8 cellular contexts compared by ENCODE assay signal in the genomic region with DNA sequence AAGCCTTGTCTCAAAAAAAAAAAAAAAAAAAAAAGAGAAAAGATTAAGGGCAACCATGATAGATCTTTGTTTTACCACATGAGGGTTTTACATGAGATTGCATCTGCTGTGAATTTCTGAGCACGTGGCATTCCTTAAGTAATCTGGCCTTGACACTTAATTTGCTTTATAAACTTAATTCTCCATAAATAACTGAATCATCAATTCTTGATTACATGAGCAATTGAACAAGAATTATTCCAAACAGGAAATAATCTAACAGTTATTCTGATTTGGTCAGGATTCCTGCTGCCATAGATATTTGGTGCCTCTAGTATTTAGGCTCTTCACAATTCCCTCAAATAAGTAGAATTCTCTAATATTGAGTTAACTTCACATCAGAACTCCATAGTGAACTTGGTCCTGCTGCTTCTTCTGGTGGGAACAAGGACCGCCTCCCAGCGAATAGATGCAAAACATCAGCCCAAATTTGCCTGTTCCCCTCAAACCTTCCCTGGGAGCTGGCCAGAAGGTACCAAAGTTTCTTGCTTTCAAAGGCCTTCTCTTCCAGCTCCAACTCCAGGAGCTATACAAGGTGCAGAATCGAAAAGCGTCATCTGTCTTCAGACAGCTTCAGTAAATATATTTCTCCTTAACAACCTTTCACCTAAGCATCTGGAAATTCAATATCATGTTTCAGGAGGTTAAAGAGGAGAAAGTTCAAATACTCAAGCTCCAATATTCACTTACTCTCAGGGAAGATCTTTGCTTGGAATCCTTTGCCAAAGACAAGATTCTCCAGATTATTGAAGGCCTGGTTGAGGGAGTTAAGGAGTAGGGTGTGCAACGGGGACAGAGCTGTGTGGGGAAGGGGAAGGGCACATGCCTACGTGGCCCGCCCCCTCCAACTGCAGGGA. TPM values are rescaled to one million over a fixed set of nuclear protein-coding genes. Genes with fewer than 3 reads are reported as not detected.
DNase-seq lines count a peak whose midpoint lies in the region; ATAC-seq and TF ChIP-seq lines count a peak whose summit lies in the region.

No MANE protein-coding gene starts in this region.

- H3K9me2 ChIP-seq in MM.1S (replicated peaks; ENCODE audit: insufficient read depth, low read length): no peaks in the 10 kb centered on the region

- peaks cover 0 to 8% of the 10 kb centered on the region in 2 donors for H3K27me3 Mint-ChIP-seq in natural killer cell (ENCODE audit: low read depth in 2 of 2)

- peaks cover 24% of the 10 kb centered on the region for H3K4me1 ChIP-seq in MM.1S (ENCODE audit: low read length)

- peaks cover 18% of the 10 kb centered on the region for H3K79me2 ChIP-seq in MM.1S (ENCODE audit: low read length)

- DNase-seq in MM.1S (no peak), dorsolateral prefrontal cortex (peak in 2 of 10 donors; percentile 8 to 9), natural killer cell (no peak), UCSD-AML1 (lab: John Stamatoyannopoulos, UW; ENCODE audit: unreplicated experiment) (no peak), NCI-H2171 treated with DMSO at 0.1 percent for 48 hours (lab: John Stamatoyannopoulos, UW) (no peak), dermis blood vessel endothelial cell (no peak)

- H3K4me3 ChIP-seq in MM.1S (ENCODE audit: low read length) (peak overlapping the region; percentile 78), dorsolateral prefrontal cortex (peak overlapping the region; percentile 57 to 95 (median 85))

- H3K27ac Mint-ChIP-seq in natural killer cell: peak overlapping the region; percentile 95 to 99

- H3K4me2 ChIP-seq in MM.1S (ENCODE audit: low read depth, low read length): peak overlapping the region; percentile 82

- H4K20me1 ChIP-seq in MM.1S (ENCODE audit: insufficient read depth, low read length): no peaks in the 10 kb centered on the region

- intact Hi-C loops in dorsolateral prefrontal cortex (cut with DNase I): no loop called here
- intact Hi-C loops in natural killer cell (cut with micrococcal nuclease): loop anchor here (2.0 kb wide), 1 partner anchor 87 kb away; no protein-coding TSS in a partner anchor

- H2AFZ ChIP-seq in MM.1S (ENCODE audit: low read length): peak overlapping the region; percentile 83

- no peaks in the 10 kb centered on the region for H3K9me3 ChIP-seq in MM.1S (replicated peaks; ENCODE audit: insufficient read depth, low read length)

- no peak overlapping the region; the same call in 1 of the 2 replicates for H3K27ac ChIP-seq in MM.1S (ENCODE audit: low read length)
- peak overlapping the region in 56 of 59 donors; percentile 65 to 98 (median 89) for H3K27ac ChIP-seq in dorsolateral prefrontal cortex

- H3K9me3 Mint-ChIP-seq in natural killer cell: no peaks in the 10 kb centered on the region

- 0 out of 2 replicates have a peak, but pooled peaks cover 5% of the 10 kb centered on the region for H3F3A ChIP-seq in MM.1S (ENCODE audit: insufficient read depth, low read length)

- peak overlapping the region; percentile 95 for H3K4me3 Mint-ChIP-seq in natural killer cell

- TF ChIP-seq CTCF in MM.1S (IDR thresholded peaks at IDR 0.05; ENCODE audit: low read length) (no peak), dorsolateral prefrontal cortex (IDR thresholded peaks at IDR 0.05 in 54 of 56, conservative IDR thresholded peaks at IDR 0.05 in 2 of 56; ENCODE audit: low read depth in 1 of 56, partially characterized antibody in 56 of 56) (no peak), natural killer cell (IDR thresholded peaks at IDR 0.05) (no peak)

- H3K27me3 ChIP-seq in MM.1S (replicated peaks; ENCODE audit: insufficient read depth, low read length) (peaks cover 23% of the 10 kb centered on the region), dorsolateral prefrontal cortex (no peaks in the 10 kb centered on the region)

- peaks cover 27 to 48% of the 10 kb centered on the region in 2 donors for H3K4me1 Mint-ChIP-seq in natural killer cell

- H3K9ac ChIP-seq in MM.1S (ENCODE audit: low read length): peak overlapping the region; percentile 80

- peak; percentile 15 for ATAC-seq in GM19468 (IDR thresholded peaks at IDR 0.05; ENCODE audit: extremely low read depth, unreplicated experiment)
- peak in 2 of 3 donors; percentile 22 to 24 for ATAC-seq in natural killer cell
- no peak for ATAC-seq in HG02981 (IDR thresholded peaks at IDR 0.05; ENCODE audit: unreplicated experiment)

- no peaks in the 10 kb centered on the region for H3K36me3 ChIP-seq in MM.1S (replicated peaks; ENCODE audit: insufficient read depth, low read length)

- H3K36me3 Mint-ChIP-seq in natural killer cell: no peaks in the 10 kb centered on the region

RNA-seq across cellular contexts. Expression of a gene that starts 1.0 kb away (rescaled TPM):
- total RNA-seq in dorsolateral prefrontal cortex: 100 to 1,000 TPM in 14 of 120 experiments, 10 to 100 TPM in 106; 49.0 to 130 (median 82.4) TPM
- total RNA-seq in natural killer cell: 100 to 1,000 TPM in 2 of 3 donors, 10 to 100 TPM in 1; 95.3 to 113 (median 104) TPM
- 64.4 and 128 TPM in 2 replicates for total RNA-seq in dermis blood vessel endothelial cell

RNA-seq across cellular contexts. Expression of a gene that starts 1.6 kb away (rescaled TPM):
- total RNA-seq in dorsolateral prefrontal cortex (10 to 100 TPM; 10.2 to 31.0 (median 19.3) TPM), natural killer cell (1 to 10 TPM in 2 of 3 donors, under 1 TPM in 1; 0.94 to 4.9 (median 2.5) TPM), dermis blood vessel endothelial cell (4.1 and 4.7 TPM in 2 replicates)

RNA-seq across cellular contexts. Expression of a gene that starts 31.8 kb away (rescaled TPM):
- 10 to 100 TPM; 28.0 to 77.8 (median 52.8) TPM for total RNA-seq in dorsolateral prefrontal cortex
- total RNA-seq in natural killer cell: 10 to 100 TPM; 26.8 to 45.7 (median 41.5) TPM
- 16.1 and 41.4 TPM in 2 replicates for total RNA-seq in dermis blood vessel endothelial cell

RNA-seq across cellular contexts. Expression of a gene that starts 35.6 kb away (rescaled TPM):
- total RNA-seq in dorsolateral prefrontal cortex (10 to 100 TPM; 10.2 to 41.2 (median 21.5) TPM), natural killer cell (10 to 100 TPM; 16.2 to 19.4 (median 18.6) TPM), dermis blood vessel endothelial cell (15.9 and 16.2 TPM in 2 replicates)

RNA-seq across cellular contexts. Expression of a gene that starts 36.4 kb away (rescaled TPM):
- total RNA-seq in dorsolateral prefrontal cortex (10 to 100 TPM; 13.5 to 26.7 (median 20.0) TPM), natural killer cell (10 to 100 TPM; 22.3 to 28.5 (median 27.9) TPM), dermis blood vessel endothelial cell (49.3 and 50.2 TPM in 2 replicates)
